ENCODE assay signal across 8 cellular contexts in genomic region chr6:99393698-99394531, GRCh38. TPM values are rescaled to one million over a fixed set of nuclear protein-coding genes. Genes with fewer than 3 reads are reported as not detected.
A peak's percentile ranks its signal among the peaks of the same experiment; 100 is the strongest.
DNase-seq lines count a peak whose midpoint lies in the region; ATAC-seq and TF ChIP-seq lines count a peak whose summit lies in the region.

A gene with protein sequence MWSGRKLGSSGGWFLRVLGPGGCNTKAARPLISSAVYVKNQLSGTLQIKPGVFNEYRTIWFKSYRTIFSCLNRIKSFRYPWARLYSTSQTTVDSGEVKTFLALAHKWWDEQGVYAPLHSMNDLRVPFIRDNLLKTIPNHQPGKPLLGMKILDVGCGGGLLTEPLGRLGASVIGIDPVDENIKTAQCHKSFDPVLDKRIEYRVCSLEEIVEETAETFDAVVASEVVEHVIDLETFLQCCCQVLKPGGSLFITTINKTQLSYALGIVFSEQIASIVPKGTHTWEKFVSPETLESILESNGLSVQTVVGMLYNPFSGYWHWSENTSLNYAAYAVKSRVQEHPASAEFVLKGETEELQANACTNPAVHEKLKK (minus strand): TSS chr6:99394195. CDS start chr6:99394179, 16 bp downstream.

- H3K9me3 ChIP-seq in Panc1 (ENCODE audit: control insufficient read depth, insufficient read depth, low read depth, low read length), result no peaks in the 10 kb centered on the region
- no peaks in the 10 kb centered on the region for H3K9me3 ChIP-seq in fibroblast of lung (ENCODE audit: control insufficient read depth, insufficient read depth, low read depth, low read length)
- H3K9me3 ChIP-seq in naive thymus-derived CD4-positive, alpha-beta T cell (ENCODE audit: control insufficient read depth in 2 of 3, low read length in 3 of 3), result no peaks in the 10 kb centered on the region

- intact Hi-C loops in Panc1 (cut with micrococcal nuclease; ENCODE audit: unreplicated experiment), result loop anchor here (5.0 kb wide), 1 partner anchor 62 kb away; no protein-coding TSS in a partner anchor
- intact Hi-C loops in activated T-helper 1 cell treated with anti-CD3 and anti-CD28 coated beads, Interleukin-12 subunit alpha, Interleukin-12 subunit beta, Interleukin-2, Interleukin-4 antibody, amounts not matched to agents 30 ng/mL and 10 ng/mL and 1 ng/mL, durations not matched to agents 14 hours and 24 hours and 36 hours (cut with micrococcal nuclease), result loop anchor here (1.0 to 2.0 kb wide), 5 partner anchors 30 to 447 kb away; partner anchors contain the start of gene FBXL4
- intact Hi-C loops in naive thymus-derived CD4-positive, alpha-beta T cell (cut with micrococcal nuclease), result loop anchor here (1.0 kb wide), 2 partner anchors 31 to 64 kb away; partner anchors contain the start of gene PNISR (in 2 of the 2)

- peak; percentile 9 for DNase-seq in DMS153 treated with DMSO at 0.1 percent for 48 hours (lab: John Stamatoyannopoulos, UW; ENCODE audit: unreplicated experiment)
- DNase-seq in HuH-7 (ENCODE audit: low spot score), result peak; percentile 86
- peak; percentile 42 for DNase-seq in Panc1 (ENCODE audit: low read depth, low spot score)
- DNase-seq in activated T-helper 1 cell treated with anti-CD3 and anti-CD28 coated beads, Interleukin-12 subunit alpha, Interleukin-12 subunit beta, Interleukin-2, Interleukin-4 antibody, amounts not matched to agents 30 ng/mL and 10 ng/mL and 1 ng/mL, durations not matched to agents 14 hours and 24 hours and 36 hours (ENCODE audit: low spot score), result peak; percentile 56
- peak; percentile 78 to 82 for DNase-seq in fibroblast of lung (ENCODE audit: low read depth in 2 of 2)
- DNase-seq in naive thymus-derived CD4-positive, alpha-beta T cell, result peak; percentile 48 to 79 (median 57)

- H3K36me3 Mint-ChIP-seq in activated T-helper 1 cell treated with anti-CD3 and anti-CD28 coated beads, Interleukin-12 subunit alpha, Interleukin-12 subunit beta, Interleukin-2, Interleukin-4 antibody, amounts not matched to agents 30 ng/mL and 10 ng/mL and 1 ng/mL, durations not matched to agents 14 hours and 24 hours and 36 hours (ENCODE audit: low read depth), result peaks cover 4% of the 10 kb centered on the region
- H3K36me3 Mint-ChIP-seq in naive thymus-derived CD4-positive, alpha-beta T cell, result peaks cover 0 to 3% (median under 1%) of the 10 kb centered on the region in 5 donors
- H3K36me3 Mint-ChIP-seq in stimulated activated memory B cell treated with anti-CD40 and anti-IgM and Interleukin-4, amounts not matched to agents 10 μg/mL and 1 μg/mL and 100 μg/mL, for 72 hours, result no peaks in the 10 kb centered on the region

- H4K20me1 ChIP-seq in fibroblast of lung (ENCODE audit: control insufficient read depth, extremely low read depth, insufficient read depth, low read length), result no peaks in the 10 kb centered on the region

- TF ChIP-seq CTCF in Panc1 (IDR thresholded peaks at IDR 0.05), result no peak
- TF ChIP-seq CTCF in fibroblast of lung (conservative IDR thresholded peaks at IDR 0.05 in 1 of 2, IDR thresholded peaks at IDR 0.05 in 1 of 2; ENCODE audit: low read depth in 1 of 2, low read length in 2 of 2), result no peak

- ATAC-seq in GM21526 (IDR thresholded peaks at IDR 0.05; ENCODE audit: low FRiP score, unreplicated experiment) (peak; percentile 82), Panc1 (peak; percentile 94)
- peak; percentile 65 for ATAC-seq in naive thymus-derived CD4-positive, alpha-beta T cell
- peak; percentile 81 for ATAC-seq in stimulated activated memory B cell treated with anti-CD40 and anti-IgM and Interleukin-4, amounts not matched to agents 10 μg/mL and 1 μg/mL and 100 μg/mL, for 72 hours

- peak within 1 kb of the TSS; percentile 84 for H3K4me2 ChIP-seq in fibroblast of lung (ENCODE audit: extremely low read depth, insufficient read depth, low read length)

- in situ Hi-C loops in Panc1 (cut with HindIII; ENCODE audit: low pct_unique_long_range_greater_than_20kb, low sequenced_read_pairs), result no loop called here

- BruUV-seq in Panc1 (replicated peaks; lab: Mats Ljungman, UMichigan), result no TSS peak

- H2AFZ ChIP-seq in fibroblast of lung (ENCODE audit: low read length), result peak within 1 kb of the TSS; percentile 87

- no peaks in the 10 kb centered on the region for H3K79me2 ChIP-seq in fibroblast of lung (ENCODE audit: control insufficient read depth, insufficient read depth, low read length)

- H3K27ac ChIP-seq in Panc1 (ENCODE audit: low read length) (peak within 1 kb of the TSS; percentile 92), fibroblast of lung (ENCODE audit: insufficient read depth, low read length) (peak within 1 kb of the TSS; percentile 90)
- H3K27ac ChIP-seq in naive thymus-derived CD4-positive, alpha-beta T cell (ENCODE audit: low read depth, low read length), result peak within 1 kb of the TSS; percentile 75

- H3K9me3 Mint-ChIP-seq in activated T-helper 1 cell treated with anti-CD3 and anti-CD28 coated beads, Interleukin-12 subunit alpha, Interleukin-12 subunit beta, Interleukin-2, Interleukin-4 antibody, amounts not matched to agents 30 ng/mL and 10 ng/mL and 1 ng/mL, durations not matched to agents 14 hours and 24 hours and 36 hours, result no peaks in the 10 kb centered on the region
- no peaks in the 10 kb centered on the region for H3K9me3 Mint-ChIP-seq in naive thymus-derived CD4-positive, alpha-beta T cell
- no peaks in the 10 kb centered on the region for H3K9me3 Mint-ChIP-seq in stimulated activated memory B cell treated with anti-CD40 and anti-IgM and Interleukin-4, amounts not matched to agents 10 μg/mL and 1 μg/mL and 100 μg/mL, for 72 hours

- H3K4me3 Mint-ChIP-seq in activated T-helper 1 cell treated with anti-CD3 and anti-CD28 coated beads, Interleukin-12 subunit alpha, Interleukin-12 subunit beta, Interleukin-2, Interleukin-4 antibody, amounts not matched to agents 30 ng/mL and 10 ng/mL and 1 ng/mL, durations not matched to agents 14 hours and 24 hours and 36 hours, result peak within 1 kb of the TSS; percentile 94
- peak within 1 kb of the TSS; percentile 89 to 97 (median 93) for H3K4me3 Mint-ChIP-seq in naive thymus-derived CD4-positive, alpha-beta T cell
- peak within 1 kb of the TSS; percentile 92 for H3K4me3 Mint-ChIP-seq in stimulated activated memory B cell treated with anti-CD40 and anti-IgM and Interleukin-4, amounts not matched to agents 10 μg/mL and 1 μg/mL and 100 μg/mL, for 72 hours

- H3K27me3 ChIP-seq in Panc1 (ENCODE audit: control insufficient read depth, insufficient read depth, low read length), result no peaks in the 10 kb centered on the region
- no peaks in the 10 kb centered on the region for H3K27me3 ChIP-seq in fibroblast of lung (ENCODE audit: control insufficient read depth, insufficient read depth, low read length)
- no peaks in the 10 kb centered on the region for H3K27me3 ChIP-seq in naive thymus-derived CD4-positive, alpha-beta T cell (ENCODE audit: control insufficient read depth in 2 of 2, insufficient read depth in 2 of 2, low read length in 2 of 2)

- H3K4me1 Mint-ChIP-seq in activated T-helper 1 cell treated with anti-CD3 and anti-CD28 coated beads, Interleukin-12 subunit alpha, Interleukin-12 subunit beta, Interleukin-2, Interleukin-4 antibody, amounts not matched to agents 30 ng/mL and 10 ng/mL and 1 ng/mL, durations not matched to agents 14 hours and 24 hours and 36 hours (ENCODE audit: low read depth), result peaks cover 11% of the 10 kb centered on the region
- H3K4me1 Mint-ChIP-seq in naive thymus-derived CD4-positive, alpha-beta T cell, result peaks cover 13 to 31% (median 21%) of the 10 kb centered on the region in 7 donors
- peaks cover 15% of the 10 kb centered on the region for H3K4me1 Mint-ChIP-seq in stimulated activated memory B cell treated with anti-CD40 and anti-IgM and Interleukin-4, amounts not matched to agents 10 μg/mL and 1 μg/mL and 100 μg/mL, for 72 hours

- H3K9ac ChIP-seq in fibroblast of lung (ENCODE audit: insufficient read depth, low read length), result peak within 1 kb of the TSS; percentile 93

- no peaks in the 10 kb centered on the region for H3K27me3 Mint-ChIP-seq in activated T-helper 1 cell treated with anti-CD3 and anti-CD28 coated beads, Interleukin-12 subunit alpha, Interleukin-12 subunit beta, Interleukin-2, Interleukin-4 antibody, amounts not matched to agents 30 ng/mL and 10 ng/mL and 1 ng/mL, durations not matched to agents 14 hours and 24 hours and 36 hours (ENCODE audit: insufficient read depth)
- H3K27me3 Mint-ChIP-seq in naive thymus-derived CD4-positive, alpha-beta T cell, result no peaks in the 10 kb centered on the region
- H3K27me3 Mint-ChIP-seq in stimulated activated memory B cell treated with anti-CD40 and anti-IgM and Interleukin-4, amounts not matched to agents 10 μg/mL and 1 μg/mL and 100 μg/mL, for 72 hours, result no peaks in the 10 kb centered on the region

- CTCF ChIA-PET in Panc1 (lab: Charles Lee), result interaction anchor here (0.7 kb wide), 2 partner anchors 8 to 1068 kb away, joined by 11 to 13 read pairs; no protein-coding TSS in a partner anchor
- CTCF ChIA-PET in naive thymus-derived CD4-positive, alpha-beta T cell (lab: Charles Lee), result interaction anchor here (0.6 to 1.5 kb wide), 2 partner anchors 41 to 196 kb away, joined by 4 to 6 read pairs; no protein-coding TSS in a partner anchor

- peaks cover 14% of the 10 kb centered on the region for H3K36me3 ChIP-seq in Panc1 (ENCODE audit: control insufficient read depth, insufficient read depth, low read length)
- no peaks in the 10 kb centered on the region for H3K36me3 ChIP-seq in fibroblast of lung (ENCODE audit: control insufficient read depth, insufficient read depth, low read length)
- H3K36me3 ChIP-seq in naive thymus-derived CD4-positive, alpha-beta T cell (ENCODE audit: control insufficient read depth in 2 of 3, insufficient read depth in 3 of 3, low read length in 3 of 3), result peaks cover 0 to 7% (median 0%) of the 10 kb centered on the region in 3 experiments

- H3K4me1 ChIP-seq in Panc1 (ENCODE audit: control insufficient read depth, insufficient read depth, low read length), result no peaks in the 10 kb centered on the region
- no peaks in the 10 kb centered on the region for H3K4me1 ChIP-seq in fibroblast of lung (ENCODE audit: control insufficient read depth, extremely low read depth, insufficient read depth, low read length)
- peaks cover 0 to 3% of the 10 kb centered on the region in 2 donors for H3K4me1 ChIP-seq in naive thymus-derived CD4-positive, alpha-beta T cell (ENCODE audit: control insufficient read depth in 2 of 2, insufficient read depth in 2 of 2, low read length in 2 of 2)

- POLR2A ChIA-PET in Panc1 (lab: Charles Lee), result interaction anchor here (0.6 to 1.0 kb wide), 3 partner anchors 46 to 1303 kb away, joined by 3 to 4 read pairs (median 3); no protein-coding TSS in a partner anchor
- POLR2A ChIA-PET in naive thymus-derived CD4-positive, alpha-beta T cell (lab: Charles Lee), result interaction anchor here (0.6 to 4.5 kb wide), 7 partner anchors 9 to 175 kb away, joined by 3 to 34 read pairs (median 4); partner anchors contain the start of genes CCNC and PNISR

- peak within 1 kb of the TSS; percentile 88 for H3K27ac Mint-ChIP-seq in activated T-helper 1 cell treated with anti-CD3 and anti-CD28 coated beads, Interleukin-12 subunit alpha, Interleukin-12 subunit beta, Interleukin-2, Interleukin-4 antibody, amounts not matched to agents 30 ng/mL and 10 ng/mL and 1 ng/mL, durations not matched to agents 14 hours and 24 hours and 36 hours
- H3K27ac Mint-ChIP-seq in naive thymus-derived CD4-positive, alpha-beta T cell, result peak within 1 kb of the TSS; percentile 72 to 95 (median 93)
- peak within 1 kb of the TSS; percentile 95 for H3K27ac Mint-ChIP-seq in stimulated activated memory B cell treated with anti-CD40 and anti-IgM and Interleukin-4, amounts not matched to agents 10 μg/mL and 1 μg/mL and 100 μg/mL, for 72 hours

- H3K4me3 ChIP-seq in Panc1 (ENCODE audit: low read depth in 2 of 2, low read length in 2 of 2) (peak within 1 kb of the TSS; percentile 83 to 85), fibroblast of lung (replicated peaks in 1 of 4; ENCODE audit: control extremely low read depth in 1 of 4, insufficient read depth in 1 of 4, low read depth in 3 of 4, low read length in 4 of 4) (peak within 1 kb of the TSS; percentile 85 to 93 (median 89))
- peak within 1 kb of the TSS; percentile 77 for H3K4me3 ChIP-seq in naive thymus-derived CD4-positive, alpha-beta T cell (ENCODE audit: low read length)

RNA-seq across cellular contexts. Expression of the gene that starts here (rescaled TPM):
- 9.5 TPM for total RNA-seq in Panc1 (2021; ENCODE audit: unreplicated experiment)
- polyA plus RNA-seq in Panc1 (2012; ENCODE audit: insufficient read length), result 4.2 TPM
- total RNA-seq in activated T-helper 1 cell treated with anti-CD3 and anti-CD28 coated beads, Interleukin-12 subunit alpha, Interleukin-12 subunit beta, Interleukin-2, Interleukin-4 antibody, amounts not matched to agents 30 ng/mL and 10 ng/mL and 1 ng/mL, durations not matched to agents 14 hours and 24 hours and 36 hours, result 13.5 and 16.7 TPM in 2 replicates
- total RNA-seq in fibroblast of lung, result 4.6 and 5.3 TPM in 2 replicates
- polyA plus RNA-seq in fibroblast of lung, result 13.3 and 16.5 TPM in 2 replicates
- 10.9 and 13.9 TPM in 2 replicates for polyA plus RNA-seq in fibroblast of lung (2012)
- polyA minus RNA-seq in fibroblast of lung (ENCODE audit: low replicate concordance), result 1.1 TPM in 1 of 2 replicates, not detected in the other
- 1 to 10 TPM; 1.8 to 7.3 (median 4.2) TPM for total RNA-seq in naive thymus-derived CD4-positive, alpha-beta T cell
- polyA plus RNA-seq in naive thymus-derived CD4-positive, alpha-beta T cell, result 10 to 100 TPM; 10.6 to 11.4 TPM

Comparison
In these comparisons a context has a peak if more than half of its experiments do, and no peak if none do; other contexts are left out.
1. Peak in every context shown above with its lines: DNase-seq, ATAC-seq, H3K4me3 ChIP-seq and H3K27ac ChIP-seq.
2. DNase-seq: peak in every context shown above with its lines; median percentile 86 in HuH-7; 80 in fibroblast of lung; 57 in naive thymus-derived CD4-positive, alpha-beta T cell; 56 in activated T-helper 1 cell treated with anti-CD3 and anti-CD28 coated beads, Interleukin-12 subunit alpha, Interleukin-12 subunit beta, Interleukin-2, Interleukin-4 antibody, amounts not matched to agents 30 ng/mL and 10 ng/mL and 1 ng/mL, durations not matched to agents 14 hours and 24 hours and 36 hours; 42 in Panc1; 9 in DMS153 treated with DMSO at 0.1 percent for 48 hours.